In genomic region chr19:3669616-3670257, GRCh38 we compare ENCODE assay signal across 14 cellular contexts. TPM values are rescaled to one million over a fixed set of nuclear protein-coding genes. Genes with fewer than 3 reads are reported as not detected.
DNase-seq lines count a peak whose midpoint lies in the region; ATAC-seq and TF ChIP-seq lines count a peak whose summit lies in the region.
"Had no signal": no experiment of that assay in that cellular context is flagged by ENCODE, and none has a peak within 500 bp of the region (broad histone marks: within the 10 kb centered on the region; RNA-seq: fewer than 3 reads in every experiment).

No MANE protein-coding gene starts in this region.

- WGBS in right cardiac atrium: 44% methylated on average over 35 of the region's 35 CpGs
- WGBS in prostate gland: 61% methylated on average over 35 of the region's 35 CpGs
- WGBS in mammary epithelial cell (ENCODE audit: low coverage, missing lambda C conversion rate): 83% methylated on average over 15 of the region's 35 CpGs

- BruUV-seq in mammary epithelial cell (replicated peaks; lab: Mats Ljungman, UMichigan): no TSS peak

- H3K27me3 ChIP-seq in right cardiac atrium (ENCODE audit: control insufficient read depth, insufficient read depth) (no peaks in the 10 kb centered on the region), prostate gland (replicated peaks; ENCODE audit: insufficient read depth) (no peaks in the 10 kb centered on the region), vagina (no peaks in the 10 kb centered on the region), mammary epithelial cell (ENCODE audit: insufficient read depth, low read length) (no peaks in the 10 kb centered on the region)

- H3K79me2 ChIP-seq in mammary epithelial cell (ENCODE audit: insufficient read depth, low read length): no peaks in the 10 kb centered on the region

- intact Hi-C loops in left cardiac atrium (cut with DNase I) (loop anchor here in 1 of 2 donors (10.0 kb wide), 1 partner anchor 535 kb away; no protein-coding TSS in a partner anchor), cardiac septum (cut with DNase I) (loop anchor here (5.0 kb wide), 1 partner anchor 538 kb away; no protein-coding TSS in a partner anchor), right cardiac atrium (cut with DNase I) (loop anchor here in 3 of 4 donors (2.0 to 5.0 kb wide), 2 partner anchors 31 to 33 kb away; partner anchors contain the start of gene PIP5K1C (in 3 of the 3)), prostate gland (cut with DNase I) (loop anchor here (1.0 kb wide), 1 partner anchor 29 kb away; no protein-coding TSS in a partner anchor), vagina (cut with DNase I) (no loop called here), mammary epithelial cell (cut with micrococcal nuclease) (loop anchor here (10.0 kb wide), 1 partner anchor 535 kb away; no protein-coding TSS in a partner anchor)

- H3K4me1 ChIP-seq in right cardiac atrium (ENCODE audit: control insufficient read depth, insufficient read depth, low read length): peaks cover 7% of the 10 kb centered on the region
- H3K4me1 ChIP-seq in prostate gland (replicated peaks): no peaks in the 10 kb centered on the region
- peaks cover 61% of the 10 kb centered on the region for H3K4me1 ChIP-seq in vagina
- H3K4me1 ChIP-seq in mammary epithelial cell (ENCODE audit: insufficient read depth, low read length): peaks cover 29% of the 10 kb centered on the region

- H3K9me3 ChIP-seq in right cardiac atrium (ENCODE audit: control insufficient read depth, low read length): no peaks in the 10 kb centered on the region
- no peaks in the 10 kb centered on the region for H3K9me3 ChIP-seq in prostate gland
- H3K9me3 ChIP-seq in vagina: no peaks in the 10 kb centered on the region
- H3K9me3 ChIP-seq in mammary epithelial cell (replicated peaks; ENCODE audit: insufficient read depth, low read length): no peaks in the 10 kb centered on the region

- no peaks in the 10 kb centered on the region for H3K36me3 ChIP-seq in prostate gland
- peaks cover 0 to under 1% of the 10 kb centered on the region in 2 donors for H3K36me3 ChIP-seq in vagina
- H3K36me3 ChIP-seq in mammary epithelial cell (ENCODE audit: insufficient read depth, low read length): no peaks in the 10 kb centered on the region

- in situ Hi-C loops in mammary epithelial cell (cut with MboI; ENCODE audit: low sequenced_read_pairs in 2 of 2): no loop called here

- no peak overlapping the region for H3K9ac ChIP-seq in mammary epithelial cell (ENCODE audit: insufficient read depth, low read length)

- H2AFZ ChIP-seq in mammary epithelial cell (ENCODE audit: low read depth, low read length): no peak overlapping the region

- no peak overlapping the region for H3K4me2 ChIP-seq in mammary epithelial cell (ENCODE audit: insufficient read depth, low read depth, low read length)

- H3K4me3 ChIP-seq in right cardiac atrium (ENCODE audit: low read length): no peak overlapping the region
- no peak overlapping the region for H3K4me3 ChIP-seq in prostate gland
- peak overlapping the region; percentile 38 to 47 for H3K4me3 ChIP-seq in vagina
- no peak overlapping the region for H3K4me3 ChIP-seq in mammary epithelial cell (replicated peaks in 1 of 3; ENCODE audit: insufficient read depth in 1 of 3, low read depth in 2 of 3, low read length in 3 of 3)
- H3K4me3 ChIP-seq: GM12878 had no signal

- TF ChIP-seq POLR2A in prostate gland (IDR thresholded peaks at IDR 0.05) (no peak), vagina (IDR thresholded peaks at IDR 0.05) (no peak)

- dilution Hi-C loops in mammary epithelial cell (cut with HindIII; ENCODE audit: low sequenced_read_pairs): no loop called here

- DNase-seq in left cardiac atrium (peak; percentile 26), cardiac septum (ENCODE audit: low spot score) (no peak), right cardiac atrium (peak in 1 of 3 donors; percentile 73), prostate gland (ENCODE audit: low spot score) (no peak), vagina (ENCODE audit: extremely low spot score in 2 of 2) (no peak), mammary epithelial cell (no peak), hypothalamus (lab: John Stamatoyannopoulos, UW) (no peak), NCI-H345 treated with DMSO at 0.1 percent for 48 hours (lab: John Stamatoyannopoulos, UW; ENCODE audit: unreplicated experiment) (no peak)
- DNase-seq: activated CD4-positive, CD25-positive, alpha-beta regulatory T cell; DMS153; kidney glomerular epithelial cell; NCI-H2081 treated with DMSO at 0.1 percent for 48 hours had no signal

- TF ChIP-seq CTCF in prostate gland (IDR thresholded peaks at IDR 0.05): no peak
- no peak for TF ChIP-seq CTCF in vagina (IDR thresholded peaks at IDR 0.05)
- TF ChIP-seq CTCF in mammary epithelial cell (conservative IDR thresholded peaks at IDR 0.05 in 1 of 2, IDR thresholded peaks at IDR 0.05 in 1 of 2; ENCODE audit: extremely low read depth in 1 of 2, insufficient read depth in 1 of 2, low read depth in 1 of 2, low read length in 2 of 2): no peak

- H4K20me1 ChIP-seq in mammary epithelial cell (ENCODE audit: insufficient read depth, low read length): peaks cover 2% of the 10 kb centered on the region

- no peak for ATAC-seq in left cardiac atrium
- no peak for ATAC-seq in right cardiac atrium
- ATAC-seq: GM12878 had no signal

- H3K27ac ChIP-seq in right cardiac atrium (ENCODE audit: low read length) (peak overlapping the region; percentile 94), prostate gland (peak overlapping the region; percentile 86 to 96), vagina (peak overlapping the region; percentile 99), mammary epithelial cell (ENCODE audit: insufficient read depth, low read depth, low read length) (no peak overlapping the region)

- CTCF ChIA-PET in mammary epithelial cell (lab: Charles Lee; ENCODE audit: low non-redundant PET): no interaction called here

RNA-seq across cellular contexts. Expression of gene PIP5K1C, which starts 30.5 kb away (rescaled TPM):
- total RNA-seq in left cardiac atrium (10 to 100 TPM; 36.6 to 44.3 TPM), cardiac septum (38.2 TPM), right cardiac atrium (10 to 100 TPM; 38.8 to 48.3 (median 40.4) TPM), prostate gland (10 to 100 TPM; 34.3 to 75.5 TPM), vagina (24.1 TPM), mammary epithelial cell (10 to 100 TPM; 22.5 to 26.7 TPM)
- polyA plus RNA-seq in right cardiac atrium (31.4 TPM), mammary epithelial cell (8.9 TPM)
- 34.6 TPM for polyA minus RNA-seq in mammary epithelial cell

RNA-seq across cellular contexts. Expression of gene TJP3, which starts 38.4 kb away (rescaled TPM):
- total RNA-seq in left cardiac atrium (under 1 TPM in 1 of 2 donors, not detected in 1; 0.32 TPM), cardiac septum (not detected), right cardiac atrium (not detected), prostate gland (10 to 100 TPM; 14.6 to 17.8 TPM), vagina (17.7 TPM), mammary epithelial cell (under 1 TPM; 0.50 to 0.54 TPM)
- polyA plus RNA-seq in right cardiac atrium (0.05 TPM), mammary epithelial cell (0.48 TPM)
- polyA minus RNA-seq in mammary epithelial cell: 0.41 TPM
- total RNA-seq: pulmonary artery endothelial cell had no signal

RNA-seq across cellular contexts. Expression of gene CACTIN, which starts 43.1 kb away (rescaled TPM):
- total RNA-seq in left cardiac atrium (10 to 100 TPM; 12.5 to 12.9 TPM), cardiac septum (10.7 TPM), right cardiac atrium (10 to 100 TPM; 13.8 to 17.8 (median 14.4) TPM), prostate gland (10 to 100 TPM; 38.2 to 52.8 TPM), vagina (36.3 TPM), mammary epithelial cell (10 to 100 TPM; 16.0 to 26.5 TPM)
- polyA plus RNA-seq in right cardiac atrium (13.5 TPM), mammary epithelial cell (14.4 TPM)
- 11.2 TPM for polyA minus RNA-seq in mammary epithelial cell

Comparison
In these comparisons a context has a peak if more than half of its experiments do, and no peak if none do; other contexts are left out.
1. H3K4me3 ChIP-seq: peak in vagina (2 of 2); none in right cardiac atrium (single experiment), prostate gland (0 of 2) and mammary epithelial cell (0 of 3).
2. RNA of gene TJP3, which starts 38.4 kb away (total RNA-seq): 14.6 to 17.8 TPM in prostate gland and 17.7 TPM in vagina (single experiment); 0.50 to 0.54 TPM in mammary epithelial cell, 0.32 TPM in left cardiac atrium, not detected in cardiac septum (single experiment) and not detected in right cardiac atrium; every median in the first group is over 10 times any median in the second.